5 cellular contexts compared by ENCODE assay signal in genomic region chr5:26430323-26430722, GRCh38.
"Had no signal": no experiment of that assay in that cellular context is flagged by ENCODE, and none has a peak within 500 bp of the region (broad histone marks: within the 10 kb centered on the region; RNA-seq: fewer than 3 reads in every experiment).

No MANE protein-coding gene starts in this region.

- ATAC-seq: HepG2, K562 had no signal

- H3K4me3 ChIP-seq: K562 had no signal

- H3K27ac ChIP-seq: HL-60 had no signal

- DNase-seq: IMR-90, KBM-7 had no signal
